Comparison of ENCODE assay signal across 8 cellular contexts in the genomic region with DNA sequence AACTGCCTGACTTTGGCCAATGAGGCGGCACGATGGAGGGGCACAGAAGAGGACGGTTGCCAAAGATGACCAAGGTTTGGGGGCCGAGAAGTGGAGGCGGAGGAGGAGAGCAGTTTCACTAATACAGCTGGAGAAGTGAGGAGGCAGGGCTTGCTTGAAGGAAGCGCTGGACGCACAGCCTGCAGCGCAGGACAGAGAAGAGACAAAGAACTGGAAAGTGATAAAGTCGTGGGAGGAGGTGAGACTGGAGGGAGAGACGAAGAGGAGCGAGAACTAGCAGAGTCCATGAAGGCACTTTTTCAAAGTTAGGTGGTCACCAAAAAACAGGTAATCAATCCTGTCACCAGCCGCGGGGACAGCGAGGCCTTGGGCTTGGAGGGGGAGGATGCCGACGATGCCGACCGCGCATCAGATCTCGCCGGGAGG. TPM values are rescaled to one million over a fixed set of nuclear protein-coding genes. Genes with fewer than 3 reads are reported as not detected.
A peak's percentile ranks its signal among the peaks of the same experiment; 100 is the strongest.
DNase-seq lines count a peak whose midpoint lies in the region; ATAC-seq and TF ChIP-seq lines count a peak whose summit lies in the region.

No MANE protein-coding gene starts in this region.

- ATAC-seq in HCT116 (no peak; the same call in 1 of the 2 replicates), GM18520 (IDR thresholded peaks at IDR 0.05; ENCODE audit: unreplicated experiment) (no peak)

- no peak for TF ChIP-seq POLR2A in HCT116 (IDR thresholded peaks at IDR 0.05; ENCODE audit: borderline replicate concordance, extremely low read depth, insufficient read depth, insufficient read length)

- DNase-seq in GM10248 (ENCODE audit: extremely low spot score): peak; percentile 46
- no peak for DNase-seq in HCT116 (ENCODE audit: low read depth, low spot score)
- DNase-seq in SK-N-SH: peak; percentile 68
- no peak for DNase-seq in fibroblast of mammary gland (ENCODE audit: low read depth)
- DNase-seq in osteoblast (ENCODE audit: insufficient read length, low spot score, missing footprints): peak; percentile 94
- no peak for DNase-seq in NCI-H510A (lab: John Stamatoyannopoulos, UW)
- no peak for DNase-seq in ureter (ENCODE audit: low spot score)

- H3K27me3 ChIP-seq in HCT116 (ENCODE audit: insufficient read depth, low read length) (no peaks in the 10 kb centered on the region), SK-N-SH (ENCODE audit: insufficient read depth) (no peaks in the 10 kb centered on the region), osteoblast (ENCODE audit: insufficient read depth, low read length) (no peaks in the 10 kb centered on the region)

- peak overlapping the region; percentile 21; the same call in 1 of the 2 replicates for H3K27ac ChIP-seq in HCT116 (ENCODE audit: low read depth, low read length)
- H3K27ac ChIP-seq in SK-N-SH (ENCODE audit: low read depth in 2 of 2, low read length in 1 of 2): no peak overlapping the region
- H3K27ac ChIP-seq in osteoblast (ENCODE audit: low read depth, low read length): no peak overlapping the region

- RAD21 ChIA-PET in HCT116 (lab: Charles Lee; ENCODE audit: low non-redundant PET in 1 of 2, low total read pairs in 2 of 2, uncharacterized antibody in 2 of 2, unreplicated experiment in 2 of 2): no interaction called here

- H2AFZ ChIP-seq in HCT116 (ENCODE audit: low read depth, low read length, poor library complexity, severe bottlenecking) (peak overlapping the region; percentile 41), SK-N-SH (ENCODE audit: low read depth) (peak overlapping the region; percentile 95), osteoblast (ENCODE audit: low read length) (peak overlapping the region; percentile 96)

- H4K20me1 ChIP-seq in HCT116 (ENCODE audit: insufficient read depth) (no peaks in the 10 kb centered on the region), SK-N-SH (ENCODE audit: insufficient read depth) (no peaks in the 10 kb centered on the region), osteoblast (ENCODE audit: insufficient read depth, low read length) (peaks cover 6% of the 10 kb centered on the region)

- H3K9me2 ChIP-seq in HCT116 (ENCODE audit: insufficient read depth): no peaks in the 10 kb centered on the region
- no peaks in the 10 kb centered on the region for H3K9me2 ChIP-seq in SK-N-SH

- BruUV-seq in HCT116 (replicated peaks; lab: Mats Ljungman, UMichigan): no TSS peak

- no peaks in the 10 kb centered on the region for H3K9me3 ChIP-seq in HCT116 (ENCODE audit: control insufficient read depth in 1 of 2, insufficient read depth in 1 of 2, low read depth in 1 of 2, low read length in 2 of 2)
- no peaks in the 10 kb centered on the region for H3K9me3 ChIP-seq in SK-N-SH
- no peaks in the 10 kb centered on the region for H3K9me3 ChIP-seq in osteoblast (ENCODE audit: low read depth, low read length)

- WGBS in SK-N-SH (ENCODE audit: low lambda C conversion rate): 22% methylated on average over 20 of the region's 21 CpGs

- peak overlapping the region; percentile 80 for H3K9ac ChIP-seq in HCT116 (ENCODE audit: low read length)
- peak overlapping the region; percentile 64; the same call in 1 of the 2 replicates for H3K9ac ChIP-seq in SK-N-SH

- intact Hi-C loops in HCT116 (cut with micrococcal nuclease): no loop called here

- peak overlapping the region; percentile 81 for H3K4me2 ChIP-seq in HCT116 (ENCODE audit: low read length)
- H3K4me2 ChIP-seq in SK-N-SH: peak overlapping the region; percentile 79
- H3K4me2 ChIP-seq in osteoblast (ENCODE audit: insufficient read depth, low read length): peak overlapping the region; percentile 79

- H3F3A ChIP-seq in SK-N-SH (replicated peaks; ENCODE audit: insufficient read depth): no peaks in the 10 kb centered on the region

- no peak for TF ChIP-seq EP300 in SK-N-SH (IDR thresholded peaks at IDR 0.05; ENCODE audit: borderline replicate concordance in 1 of 2, low read depth in 1 of 2, low read length in 1 of 2)

- H3K36me3 ChIP-seq in HCT116 (ENCODE audit: control insufficient read depth in 1 of 2, insufficient read depth in 2 of 2, low read length in 2 of 2) (peaks cover 12 to 17% of the 10 kb centered on the region in 2 experiments), SK-N-SH (replicated peaks in 1 of 2; ENCODE audit: control insufficient read depth in 1 of 2, insufficient read depth in 2 of 2, low read length in 1 of 2) (peaks cover 2 to 25% of the 10 kb centered on the region in 2 experiments), osteoblast (ENCODE audit: insufficient read depth, low read length) (peaks cover 4% of the 10 kb centered on the region)

- POLR2A ChIA-PET in GM10248 (lab: Yijun Ruan, JAX): no interaction called here
- POLR2A ChIA-PET in HCT116 (lab: Charles Lee): no interaction called here
- POLR2A ChIA-PET in SK-N-SH (lab: Yijun Ruan, JAX): no interaction called here

- no peak for TF ChIP-seq RAD21 in HCT116 (IDR thresholded peaks at IDR 0.05; ENCODE audit: low read depth)
- TF ChIP-seq RAD21 in SK-N-SH (IDR thresholded peaks at IDR 0.05; ENCODE audit: low read length): no peak

- peaks cover 6 to 15% of the 10 kb centered on the region in 2 experiments for H3K4me1 ChIP-seq in HCT116 (ENCODE audit: control insufficient read depth in 1 of 2, insufficient read depth in 2 of 2, low read length in 2 of 2)
- H3K4me1 ChIP-seq in SK-N-SH (ENCODE audit: control insufficient read depth in 1 of 2, insufficient read depth in 2 of 2, low read depth in 1 of 2, low read length in 1 of 2): peaks cover 0 to 9% of the 10 kb centered on the region in 2 experiments; a peak in 1 of 4 replicates
- peaks cover 2% of the 10 kb centered on the region for H3K4me1 ChIP-seq in osteoblast (ENCODE audit: insufficient read depth, low read length)

- H3K4me3 ChIP-seq in HCT116 (replicated peaks in 1 of 2; ENCODE audit: low read depth in 1 of 2, low read length in 2 of 2) (peak overlapping the region; percentile 84 to 85), SK-N-SH (ENCODE audit: low read depth in 2 of 2, low read length in 1 of 2) (peak overlapping the region; percentile 78 to 87), fibroblast of mammary gland (ENCODE audit: control insufficient read depth, low read depth, low read length) (peak overlapping the region; percentile 85), osteoblast (ENCODE audit: insufficient read depth, low read length) (peak overlapping the region; percentile 98)

- TF ChIP-seq CTCF in GM10248 (IDR thresholded peaks at IDR 0.05; ENCODE audit: control extremely low read depth, extremely low read depth, low read depth, missing control alignments) (no peak), HCT116 (IDR thresholded peaks at IDR 0.05 in 2 of 3, conservative IDR thresholded peaks at IDR 0.05 in 1 of 3; ENCODE audit: borderline replicate concordance in 1 of 3, insufficient read depth in 1 of 3, low read depth in 2 of 3, low read length in 2 of 3) (no peak), SK-N-SH (IDR thresholded peaks at IDR 0.05) (no peak), fibroblast of mammary gland (conservative IDR thresholded peaks at IDR 0.05; ENCODE audit: control insufficient read depth, insufficient read depth, low read depth, low read length) (no peak), osteoblast (IDR thresholded peaks at IDR 0.05; ENCODE audit: extremely low read depth, low read depth, low read length) (no peak)

- peaks cover 30% of the 10 kb centered on the region for H3K79me2 ChIP-seq in HCT116 (ENCODE audit: insufficient read depth, low read length)
- 0 out of 2 replicates have a peak, but pooled peaks cover 6% of the 10 kb centered on the region for H3K79me2 ChIP-seq in SK-N-SH (ENCODE audit: insufficient read depth)
- peaks cover 2% of the 10 kb centered on the region for H3K79me2 ChIP-seq in osteoblast (ENCODE audit: insufficient read depth, low read length)

- CTCF ChIA-PET in GM10248 (lab: Yijun Ruan, JAX): interaction anchor here (1.2 to 2.9 kb wide), 2 partner anchors 12 to 47 kb away, joined by 3 to 8 read pairs; no protein-coding TSS in a partner anchor
- CTCF ChIA-PET in HCT116 (lab: Charles Lee): no interaction called here
- CTCF ChIA-PET in SK-N-SH (lab: Yijun Ruan, JAX): interaction anchor here (0.7 to 1.4 kb wide), 2 partner anchors 25 to 42 kb away, joined by 3 to 9 read pairs; no protein-coding TSS in a partner anchor

TF ChIP-seq in HCT116, 20 proteins besides CTCF, POLR2A, EP300 and RAD21 (continues in another document):
- no peak for TF ChIP-seq POLR2AphosphoS5 (IDR thresholded peaks at IDR 0.05; ENCODE audit: low read depth, low read length)

TF ChIP-seq in SK-N-SH, 30 proteins besides CTCF, POLR2A, EP300 and RAD21 (continues in another document):
- TF ChIP-seq GATA2 (CRISPR knock-in tag; IDR thresholded peaks at IDR 0.05) (no peak), POLR2AphosphoS5 (IDR thresholded peaks at IDR 0.05; ENCODE audit: low read depth, low read length) (no peak), SMC3 (IDR thresholded peaks at IDR 0.05; ENCODE audit: low read depth, low read length) (no peak)
- TF ChIP-seq, protein P1, sequence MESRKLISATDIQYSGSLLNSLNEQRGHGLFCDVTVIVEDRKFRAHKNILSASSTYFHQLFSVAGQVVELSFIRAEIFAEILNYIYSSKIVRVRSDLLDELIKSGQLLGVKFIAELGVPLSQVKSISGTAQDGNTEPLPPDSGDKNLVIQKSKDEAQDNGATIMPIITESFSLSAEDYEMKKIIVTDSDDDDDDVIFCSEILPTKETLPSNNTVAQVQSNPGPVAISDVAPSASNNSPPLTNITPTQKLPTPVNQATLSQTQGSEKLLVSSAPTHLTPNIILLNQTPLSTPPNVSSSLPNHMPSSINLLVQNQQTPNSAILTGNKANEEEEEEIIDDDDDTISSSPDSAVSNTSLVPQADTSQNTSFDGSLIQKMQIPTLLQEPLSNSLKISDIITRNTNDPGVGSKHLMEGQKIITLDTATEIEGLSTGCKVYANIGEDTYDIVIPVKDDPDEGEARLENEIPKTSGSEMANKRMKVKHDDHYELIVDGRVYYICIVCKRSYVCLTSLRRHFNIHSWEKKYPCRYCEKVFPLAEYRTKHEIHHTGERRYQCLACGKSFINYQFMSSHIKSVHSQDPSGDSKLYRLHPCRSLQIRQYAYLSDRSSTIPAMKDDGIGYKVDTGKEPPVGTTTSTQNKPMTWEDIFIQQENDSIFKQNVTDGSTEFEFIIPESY (IDR thresholded peaks at IDR 0.05; ENCODE audit: borderline replicate concordance, low read depth): no peak
- TF ChIP-seq, protein P2, sequence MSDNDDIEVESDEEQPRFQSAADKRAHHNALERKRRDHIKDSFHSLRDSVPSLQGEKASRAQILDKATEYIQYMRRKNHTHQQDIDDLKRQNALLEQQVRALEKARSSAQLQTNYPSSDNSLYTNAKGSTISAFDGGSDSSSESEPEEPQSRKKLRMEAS (IDR thresholded peaks at IDR 0.05; ENCODE audit: low read depth): no peak

RNA-seq across cellular contexts. Expression of a gene that starts 0.8 kb away (rescaled TPM):
- total RNA-seq in HCT116 (2021; ENCODE audit: unreplicated experiment) (17.6 TPM), osteoblast (6.5 and 7.1 TPM in 2 replicates), ureter (4.5 TPM)
- 16.2 and 18.0 TPM in 2 replicates for polyA plus RNA-seq in HCT116 (2012)
- polyA plus RNA-seq in SK-N-SH (2012; rRNA removed): 23.1 and 34.8 TPM in 2 replicates
- polyA plus RNA-seq in SK-N-SH (2012; cell fraction: cytosol; rRNA removed): 18.3 and 25.0 TPM in 2 replicates
- polyA plus RNA-seq in SK-N-SH (2012; cell fraction: nucleus; rRNA removed): 20.5 and 26.9 TPM in 2 replicates

RNA-seq across cellular contexts. Expression of a gene that starts 18.8 kb away (rescaled TPM):
- total RNA-seq in HCT116 (2021; ENCODE audit: unreplicated experiment): 78.4 TPM
- 97.2 and 107 TPM in 2 replicates for polyA plus RNA-seq in HCT116 (2012)
- polyA plus RNA-seq in SK-N-SH (2012; rRNA removed): 59.6 and 78.7 TPM in 2 replicates
- polyA plus RNA-seq in SK-N-SH (2012; cell fraction: cytosol; rRNA removed): 61.0 and 62.1 TPM in 2 replicates
- 16.5 and 24.2 TPM in 2 replicates for polyA plus RNA-seq in SK-N-SH (2012; cell fraction: nucleus; rRNA removed)
- 33.7 and 35.4 TPM in 2 replicates for total RNA-seq in osteoblast
- 55.7 TPM for total RNA-seq in ureter

Comparison
In these comparisons a context has a peak if more than half of its experiments do, and no peak if none do; other contexts are left out.
1. DNase-seq: peak in GM10248 (single experiment), SK-N-SH (single experiment) and osteoblast (single experiment); none in HCT116 (single experiment), fibroblast of mammary gland (single experiment), NCI-H510A (single experiment) and ureter (single experiment).
2. H2AFZ ChIP-seq: peak in every context shown above with its lines; median percentile 96 in osteoblast; 95 in SK-N-SH; 41 in HCT116.
3. Peak in every context shown above with its lines, with median percentiles within 50 percentile points of each other: H3K4me2 ChIP-seq and H3K4me3 ChIP-seq.